Comparison of ENCODE assay signal across 1 cellular context in the genomic region with DNA sequence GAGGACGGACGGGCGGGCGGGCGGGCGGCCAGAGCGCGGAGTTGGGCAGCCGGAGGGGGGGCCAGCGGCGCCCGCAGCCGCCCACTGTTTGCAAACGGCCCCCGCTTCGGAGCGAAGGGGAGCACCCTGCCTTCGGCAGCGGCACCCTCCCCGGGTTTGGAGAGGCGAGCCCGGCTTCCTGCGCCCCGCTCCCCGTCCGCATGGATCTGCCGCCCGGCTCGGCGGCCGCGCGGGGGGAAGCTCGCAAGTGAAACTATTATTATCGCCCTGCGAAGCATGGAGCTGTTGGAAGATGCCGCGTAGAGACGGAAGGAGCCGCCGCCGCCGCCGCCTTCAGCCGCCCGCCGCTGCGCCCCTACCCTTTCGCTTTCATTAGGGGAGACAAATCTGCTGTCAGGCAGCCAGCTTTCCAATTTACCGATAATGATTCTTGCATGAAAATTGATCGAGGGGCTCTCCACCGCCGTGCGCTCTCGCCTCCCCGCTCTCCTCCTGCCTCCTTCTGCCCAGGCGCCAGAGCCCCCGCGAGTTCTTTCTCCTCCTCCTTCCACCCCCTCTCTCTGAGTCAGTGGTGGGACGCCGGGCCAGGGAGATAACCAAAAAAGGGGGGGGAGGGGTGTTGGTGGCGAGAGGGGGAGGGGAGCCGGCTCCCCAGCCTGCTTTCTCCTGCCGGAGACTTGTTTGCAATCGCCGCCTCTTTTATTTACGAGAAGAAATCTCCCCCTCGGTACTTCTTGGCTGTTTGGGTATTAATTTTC.
TF ChIP-seq lines count a peak whose summit lies in the region.

No MANE protein-coding gene starts in this region.

TF ChIP-seq in K562, 482 proteins besides CTCF, POLR2A, EP300 and RAD21 (continued from another document and continues in another):
- TF ChIP-seq JUND (IDR thresholded peaks at IDR 0.05; ENCODE audit: borderline replicate concordance, low read depth, low read length): peak; percentile 91
- peak; percentile 61; the same call in 1 of the 3 replicates for TF ChIP-seq JUND (tag; IDR thresholded peaks at IDR 0.05; ENCODE audit: borderline replicate concordance, low read depth, low read length)
- peak; percentile 81 for TF ChIP-seq ZBTB17 (CRISPR knock-in tag; IDR thresholded peaks at IDR 0.05)
- TF ChIP-seq ESRRA (IDR thresholded peaks at IDR 0.05; ENCODE audit: borderline replicate concordance, low read depth): no peak
- no peak for TF ChIP-seq ZNF274 (IDR thresholded peaks at IDR 0.05; ENCODE audit: borderline replicate concordance, low read depth, low read length)
- peak; percentile 65 for TF ChIP-seq PCBP1 (IDR thresholded peaks at IDR 0.05; ENCODE audit: low read depth, low read length, poor library complexity, severe bottlenecking)
- peak; percentile 70 for TF ChIP-seq ELF2 (CRISPR knock-in tag; IDR thresholded peaks at IDR 0.05)
- peak; percentile 68 for TF ChIP-seq POLR2AphosphoS2 (IDR thresholded peaks at IDR 0.05; ENCODE audit: low read length)
- peak; percentile 73 to 88 for TF ChIP-seq HDAC1 (IDR thresholded peaks at IDR 0.05)
- no peak for TF ChIP-seq ZNF134 (CRISPR knock-in tag; conservative IDR thresholded peaks at IDR 0.05)
- TF ChIP-seq, protein P1, sequence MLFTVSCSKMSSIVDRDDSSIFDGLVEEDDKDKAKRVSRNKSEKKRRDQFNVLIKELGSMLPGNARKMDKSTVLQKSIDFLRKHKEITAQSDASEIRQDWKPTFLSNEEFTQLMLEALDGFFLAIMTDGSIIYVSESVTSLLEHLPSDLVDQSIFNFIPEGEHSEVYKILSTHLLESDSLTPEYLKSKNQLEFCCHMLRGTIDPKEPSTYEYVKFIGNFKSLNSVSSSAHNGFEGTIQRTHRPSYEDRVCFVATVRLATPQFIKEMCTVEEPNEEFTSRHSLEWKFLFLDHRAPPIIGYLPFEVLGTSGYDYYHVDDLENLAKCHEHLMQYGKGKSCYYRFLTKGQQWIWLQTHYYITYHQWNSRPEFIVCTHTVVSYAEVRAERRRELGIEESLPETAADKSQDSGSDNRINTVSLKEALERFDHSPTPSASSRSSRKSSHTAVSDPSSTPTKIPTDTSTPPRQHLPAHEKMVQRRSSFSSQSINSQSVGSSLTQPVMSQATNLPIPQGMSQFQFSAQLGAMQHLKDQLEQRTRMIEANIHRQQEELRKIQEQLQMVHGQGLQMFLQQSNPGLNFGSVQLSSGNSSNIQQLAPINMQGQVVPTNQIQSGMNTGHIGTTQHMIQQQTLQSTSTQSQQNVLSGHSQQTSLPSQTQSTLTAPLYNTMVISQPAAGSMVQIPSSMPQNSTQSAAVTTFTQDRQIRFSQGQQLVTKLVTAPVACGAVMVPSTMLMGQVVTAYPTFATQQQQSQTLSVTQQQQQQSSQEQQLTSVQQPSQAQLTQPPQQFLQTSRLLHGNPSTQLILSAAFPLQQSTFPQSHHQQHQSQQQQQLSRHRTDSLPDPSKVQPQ (CRISPR knock-in tag; IDR thresholded peaks at IDR 0.05; ENCODE audit: borderline replicate concordance): no peak
- TF ChIP-seq NCOA1 (IDR thresholded peaks at IDR 0.05; ENCODE audit: low read depth): peak; percentile 68; the same call in 1 of the 2 replicates
- TF ChIP-seq ZNF263 (CRISPR knock-in tag; IDR thresholded peaks at IDR 0.05; ENCODE audit: borderline replicate concordance): peak; percentile 84
- TF ChIP-seq NEUROD1 (IDR thresholded peaks at IDR 0.05; ENCODE audit: borderline replicate concordance, low read depth, low read length, partially characterized antibody): peak; percentile 90
- TF ChIP-seq, protein P2, sequence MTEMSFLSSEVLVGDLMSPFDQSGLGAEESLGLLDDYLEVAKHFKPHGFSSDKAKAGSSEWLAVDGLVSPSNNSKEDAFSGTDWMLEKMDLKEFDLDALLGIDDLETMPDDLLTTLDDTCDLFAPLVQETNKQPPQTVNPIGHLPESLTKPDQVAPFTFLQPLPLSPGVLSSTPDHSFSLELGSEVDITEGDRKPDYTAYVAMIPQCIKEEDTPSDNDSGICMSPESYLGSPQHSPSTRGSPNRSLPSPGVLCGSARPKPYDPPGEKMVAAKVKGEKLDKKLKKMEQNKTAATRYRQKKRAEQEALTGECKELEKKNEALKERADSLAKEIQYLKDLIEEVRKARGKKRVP (CRISPR knock-in tag; IDR thresholded peaks at IDR 0.05): peak; percentile 57; the same call in 1 of the 2 replicates
- TF ChIP-seq, protein P3, sequence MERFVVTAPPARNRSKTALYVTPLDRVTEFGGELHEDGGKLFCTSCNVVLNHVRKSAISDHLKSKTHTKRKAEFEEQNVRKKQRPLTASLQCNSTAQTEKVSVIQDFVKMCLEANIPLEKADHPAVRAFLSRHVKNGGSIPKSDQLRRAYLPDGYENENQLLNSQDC (CRISPR knock-in tag; IDR thresholded peaks at IDR 0.05): peak; percentile 42
- TF ChIP-seq JUNB (CRISPR knock-in tag; conservative IDR thresholded peaks at IDR 0.05): peak; percentile 47; the same call in 1 of the 2 replicates
- TF ChIP-seq RBM22 (IDR thresholded peaks at IDR 0.05; ENCODE audit: low read depth, low read length, poor library complexity, severe bottlenecking): peak; percentile 94
- no peak for TF ChIP-seq FOXK1 (CRISPR knock-in tag; IDR thresholded peaks at IDR 0.05; ENCODE audit: borderline replicate concordance)
- TF ChIP-seq, protein P4, sequence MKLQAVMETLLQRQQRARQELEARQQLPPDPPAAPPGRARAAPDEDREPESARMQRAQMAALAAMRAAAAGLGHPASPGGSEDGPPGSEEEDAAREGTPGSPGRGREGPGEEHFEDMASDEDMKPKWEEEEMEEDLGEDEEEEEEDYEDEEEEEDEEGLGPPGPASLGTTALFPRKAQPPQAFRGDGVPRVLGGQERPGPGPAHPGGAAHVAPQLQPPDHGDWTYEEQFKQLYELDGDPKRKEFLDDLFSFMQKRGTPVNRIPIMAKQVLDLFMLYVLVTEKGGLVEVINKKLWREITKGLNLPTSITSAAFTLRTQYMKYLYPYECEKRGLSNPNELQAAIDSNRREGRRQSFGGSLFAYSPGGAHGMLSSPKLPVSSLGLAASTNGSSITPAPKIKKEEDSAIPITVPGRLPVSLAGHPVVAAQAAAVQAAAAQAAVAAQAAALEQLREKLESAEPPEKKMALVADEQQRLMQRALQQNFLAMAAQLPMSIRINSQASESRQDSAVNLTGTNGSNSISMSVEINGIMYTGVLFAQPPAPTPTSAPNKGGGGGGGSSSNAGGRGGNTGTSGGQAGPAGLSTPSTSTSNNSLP (IDR thresholded peaks at IDR 0.05; ENCODE audit: borderline replicate concordance, low read depth, low read length): peak; percentile 17; the same call in 1 of the 2 replicates
- no peak for TF ChIP-seq ZNF644 (tag; IDR thresholded peaks at IDR 0.05; ENCODE audit: low read depth)
- peak; percentile 65 for TF ChIP-seq SMARCA4 (IDR thresholded peaks at IDR 0.05)
- peak; percentile 73; the same call in 1 of the 2 replicates for TF ChIP-seq LCOR (CRISPR knock-in tag; IDR thresholded peaks at IDR 0.05)
- peak; percentile 3 for TF ChIP-seq HNRNPK (IDR thresholded peaks at IDR 0.05; ENCODE audit: low read depth, low read length, poor library complexity, severe bottlenecking)
- TF ChIP-seq ELF4 (CRISPR knock-in tag; IDR thresholded peaks at IDR 0.05): peak; percentile 26; the same call in 1 of the 2 replicates
- TF ChIP-seq SLC30A9 (CRISPR knock-in tag; IDR thresholded peaks at IDR 0.05): no peak
- TF ChIP-seq CHD1 (IDR thresholded peaks at IDR 0.05; ENCODE audit: low read length): peak; percentile 93
- peak; percentile 70 for TF ChIP-seq BRD9 (IDR thresholded peaks at IDR 0.05; ENCODE audit: low read depth, partially characterized antibody)
- TF ChIP-seq NFIX (CRISPR knock-in tag; IDR thresholded peaks at IDR 0.05; ENCODE audit: low read depth): no peak
- TF ChIP-seq, protein P5, sequence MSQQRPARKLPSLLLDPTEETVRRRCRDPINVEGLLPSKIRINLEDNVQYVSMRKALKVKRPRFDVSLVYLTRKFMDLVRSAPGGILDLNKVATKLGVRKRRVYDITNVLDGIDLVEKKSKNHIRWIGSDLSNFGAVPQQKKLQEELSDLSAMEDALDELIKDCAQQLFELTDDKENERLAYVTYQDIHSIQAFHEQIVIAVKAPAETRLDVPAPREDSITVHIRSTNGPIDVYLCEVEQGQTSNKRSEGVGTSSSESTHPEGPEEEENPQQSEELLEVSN (IDR thresholded peaks at IDR 0.05; ENCODE audit: borderline replicate concordance in 1 of 2, extremely low read depth in 1 of 2, insufficient read depth in 1 of 2, insufficient read length in 1 of 2, low read depth in 1 of 2, low read length in 1 of 2, poor library complexity in 1 of 2, severe bottlenecking in 1 of 2): peak; percentile 27 to 43
- peak; percentile 84 for TF ChIP-seq MBD2 (IDR thresholded peaks at IDR 0.05; ENCODE audit: borderline replicate concordance, low read depth)
- TF ChIP-seq MIER1 (IDR thresholded peaks at IDR 0.05; ENCODE audit: low read depth): peak; percentile 48; the same call in 1 of the 2 replicates
- peak; percentile 73; the same call in 1 of the 2 replicates for TF ChIP-seq RBM14 (IDR thresholded peaks at IDR 0.05; ENCODE audit: borderline replicate concordance, insufficient read depth, low read depth, low read length)
- no peak for TF ChIP-seq SRF (CRISPR knock-in tag; IDR thresholded peaks at IDR 0.05)
- peak; percentile 65; the same call in 1 of the 2 replicates for TF ChIP-seq CHD2 (IDR thresholded peaks at IDR 0.05; ENCODE audit: low read depth, low read length)
- TF ChIP-seq POLR2G (IDR thresholded peaks at IDR 0.05; ENCODE audit: low read depth, low read length): peak; percentile 93
- TF ChIP-seq CHD4 (IDR thresholded peaks at IDR 0.05; ENCODE audit: insufficient read depth, insufficient replicate concordance, low read depth, low read length, poor library complexity, severe bottlenecking): no peak
- peak; percentile 92 for TF ChIP-seq PHB (CRISPR knock-in tag; IDR thresholded peaks at IDR 0.05)
- TF ChIP-seq PRPF4 (IDR thresholded peaks at IDR 0.05; ENCODE audit: insufficient read depth, low read depth, low read length, poor library complexity, severe bottlenecking): peak; percentile 89
- peak; percentile 47; the same call in 1 of the 2 replicates for TF ChIP-seq RB1 (IDR thresholded peaks at IDR 0.05; ENCODE audit: low read depth)
- TF ChIP-seq ZBTB7A (IDR thresholded peaks at IDR 0.05; ENCODE audit: borderline replicate concordance, control insufficient read depth, low read depth, low read length): peak; percentile 83; the same call in 1 of the 2 replicates
- TF ChIP-seq L3MBTL2 (IDR thresholded peaks at IDR 0.05): 0 out of 2 replicates have a peak, but pooled peaks have one; percentile 12
- TF ChIP-seq CREBBP (IDR thresholded peaks at IDR 0.05; ENCODE audit: low read depth, low read length): no peak
- no peak for TF ChIP-seq DIDO1 (tag; IDR thresholded peaks at IDR 0.05; ENCODE audit: low read depth)
- TF ChIP-seq C11orf30 (IDR thresholded peaks at IDR 0.05; ENCODE audit: low read depth): no peak
- TF ChIP-seq EGR1 (conservative IDR thresholded peaks at IDR 0.05): peak; percentile 98
- TF ChIP-seq KDM4B (IDR thresholded peaks at IDR 0.05; ENCODE audit: borderline replicate concordance in 2 of 2, low read depth in 1 of 2): peak in 1 of 2 experiments; percentile 87; a peak in 2 of 4 replicates
- 0 out of 2 replicates have a peak, but pooled peaks have one; percentile 31 for TF ChIP-seq ZKSCAN8 (CRISPR knock-in tag; IDR thresholded peaks at IDR 0.05)
- TF ChIP-seq, protein P6, sequence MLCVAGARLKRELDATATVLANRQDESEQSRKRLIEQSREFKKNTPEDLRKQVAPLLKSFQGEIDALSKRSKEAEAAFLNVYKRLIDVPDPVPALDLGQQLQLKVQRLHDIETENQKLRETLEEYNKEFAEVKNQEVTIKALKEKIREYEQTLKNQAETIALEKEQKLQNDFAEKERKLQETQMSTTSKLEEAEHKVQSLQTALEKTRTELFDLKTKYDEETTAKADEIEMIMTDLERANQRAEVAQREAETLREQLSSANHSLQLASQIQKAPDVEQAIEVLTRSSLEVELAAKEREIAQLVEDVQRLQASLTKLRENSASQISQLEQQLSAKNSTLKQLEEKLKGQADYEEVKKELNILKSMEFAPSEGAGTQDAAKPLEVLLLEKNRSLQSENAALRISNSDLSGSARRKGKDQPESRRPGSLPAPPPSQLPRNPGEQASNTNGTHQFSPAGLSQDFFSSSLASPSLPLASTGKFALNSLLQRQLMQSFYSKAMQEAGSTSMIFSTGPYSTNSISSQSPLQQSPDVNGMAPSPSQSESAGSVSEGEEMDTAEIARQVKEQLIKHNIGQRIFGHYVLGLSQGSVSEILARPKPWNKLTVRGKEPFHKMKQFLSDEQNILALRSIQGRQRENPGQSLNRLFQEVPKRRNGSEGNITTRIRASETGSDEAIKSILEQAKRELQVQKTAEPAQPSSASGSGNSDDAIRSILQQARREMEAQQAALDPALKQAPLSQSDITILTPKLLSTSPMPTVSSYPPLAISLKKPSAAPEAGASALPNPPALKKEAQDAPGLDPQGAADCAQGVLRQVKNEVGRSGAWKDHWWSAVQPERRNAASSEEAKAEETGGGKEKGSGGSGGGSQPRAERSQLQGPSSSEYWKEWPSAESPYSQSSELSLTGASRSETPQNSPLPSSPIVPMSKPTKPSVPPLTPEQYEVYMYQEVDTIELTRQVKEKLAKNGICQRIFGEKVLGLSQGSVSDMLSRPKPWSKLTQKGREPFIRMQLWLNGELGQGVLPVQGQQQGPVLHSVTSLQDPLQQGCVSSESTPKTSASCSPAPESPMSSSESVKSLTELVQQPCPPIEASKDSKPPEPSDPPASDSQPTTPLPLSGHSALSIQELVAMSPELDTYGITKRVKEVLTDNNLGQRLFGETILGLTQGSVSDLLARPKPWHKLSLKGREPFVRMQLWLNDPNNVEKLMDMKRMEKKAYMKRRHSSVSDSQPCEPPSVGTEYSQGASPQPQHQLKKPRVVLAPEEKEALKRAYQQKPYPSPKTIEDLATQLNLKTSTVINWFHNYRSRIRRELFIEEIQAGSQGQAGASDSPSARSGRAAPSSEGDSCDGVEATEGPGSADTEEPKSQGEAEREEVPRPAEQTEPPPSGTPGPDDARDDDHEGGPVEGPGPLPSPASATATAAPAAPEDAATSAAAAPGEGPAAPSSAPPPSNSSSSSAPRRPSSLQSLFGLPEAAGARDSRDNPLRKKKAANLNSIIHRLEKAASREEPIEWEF (CRISPR knock-in tag; IDR thresholded peaks at IDR 0.05): peak; percentile 94
- TF ChIP-seq PHF21A (IDR thresholded peaks at IDR 0.05; ENCODE audit: borderline replicate concordance, low read depth): peak; percentile 85
- no peak for TF ChIP-seq ZNF778 (CRISPR knock-in tag; IDR thresholded peaks at IDR 0.05)
- TF ChIP-seq RBM25 (IDR thresholded peaks at IDR 0.05; ENCODE audit: low read depth, low read length, severe bottlenecking): no peak
- TF ChIP-seq TOE1 (IDR thresholded peaks at IDR 0.05; ENCODE audit: borderline replicate concordance): peak; percentile 80
- no peak for TF ChIP-seq TOE1 (CRISPR knock-in tag; IDR thresholded peaks at IDR 0.05; ENCODE audit: borderline replicate concordance, low read depth)
- TF ChIP-seq CC2D1A (IDR thresholded peaks at IDR 0.05): peak; percentile 57; the same call in 1 of the 2 replicates
- no peak for TF ChIP-seq NCOA6 (IDR thresholded peaks at IDR 0.05)
